ENCODE assay signal across 10 cellular contexts in genomic region chr9:129989740-129990139, GRCh38. TPM values are rescaled to one million over a fixed set of nuclear protein-coding genes. Genes with fewer than 3 reads are reported as not detected.
DNase-seq lines count a peak whose midpoint lies in the region; ATAC-seq and TF ChIP-seq lines count a peak whose summit lies in the region.
"Had no signal": no experiment of that assay in that cellular context is flagged by ENCODE, and none has a peak within 500 bp of the region (broad histone marks: within the 10 kb centered on the region; RNA-seq: fewer than 3 reads in every experiment).

No MANE protein-coding gene starts in this region.

- no peaks in the 10 kb centered on the region for H3K9me3 ChIP-seq in CD4-positive, alpha-beta memory T cell (ENCODE audit: control insufficient read depth in 1 of 2, low read length in 2 of 2)
- H3K9me3 ChIP-seq in adipocyte (ENCODE audit: control insufficient read depth, low read length): no peaks in the 10 kb centered on the region

- TF ChIP-seq RAD21 in Ishikawa (IDR thresholded peaks at IDR 0.05; ENCODE audit: low read depth): no peak

- H3K27ac Mint-ChIP-seq in CD4-positive, alpha-beta memory T cell: peak overlapping the region; percentile 78 to 94 (median 91)
- H3K27ac Mint-ChIP-seq in mesothelial cell of epicardium: peak overlapping the region; percentile 30

- H3K4me3 ChIP-seq in CD4-positive, alpha-beta memory T cell (ENCODE audit: low read length in 2 of 2): peak overlapping the region in 1 of 2 donors; percentile 36
- no peak overlapping the region for H3K4me3 ChIP-seq in adipocyte (ENCODE audit: low read length)

- ATAC-seq in HG03521 (IDR thresholded peaks at IDR 0.05; ENCODE audit: unreplicated experiment): no peak
- no peak for ATAC-seq in GM19328 (IDR thresholded peaks at IDR 0.05; ENCODE audit: unreplicated experiment)
- no peak for ATAC-seq in HG03025 (IDR thresholded peaks at IDR 0.05; ENCODE audit: low FRiP score, unreplicated experiment)

- no peak for DNase-seq in CD4-positive, alpha-beta memory T cell
- DNase-seq in adipocyte (ENCODE audit: low read depth) (peak; percentile 80), mesothelial cell of epicardium (ENCODE audit: low spot score in 2 of 2, unreplicated experiment in 2 of 2) (no peak), GM19238 (ENCODE audit: insufficient read length, low spot score) (no peak)
- DNase-seq: NCI-H82; stimulated activated CD8-positive, alpha-beta memory T cell treated with anti-CD3 and anti-CD28 coated beads, Interleukin-4, amount 100 ng/mL, for 48 hours had no signal

- peaks cover 68% of the 10 kb centered on the region for H3K4me1 ChIP-seq in CD4-positive, alpha-beta memory T cell (ENCODE audit: insufficient read depth, low read length)
- H3K4me1 ChIP-seq in adipocyte (ENCODE audit: control insufficient read depth, insufficient read depth, low read length): peaks cover 17% of the 10 kb centered on the region

- no peak for TF ChIP-seq CTCF in mesothelial cell of epicardium (IDR thresholded peaks at IDR 0.05; ENCODE audit: unreplicated experiment)

- H3K36me3 Mint-ChIP-seq in CD4-positive, alpha-beta memory T cell: peaks cover 26 to 45% of the 10 kb centered on the region in 2 donors
- peaks cover 13% of the 10 kb centered on the region for H3K36me3 Mint-ChIP-seq in mesothelial cell of epicardium

- H3K4me1 Mint-ChIP-seq in CD4-positive, alpha-beta memory T cell: peaks cover 47 to 81% (median 64%) of the 10 kb centered on the region in 4 donors
- peaks cover 21% of the 10 kb centered on the region for H3K4me1 Mint-ChIP-seq in mesothelial cell of epicardium

- POLR2A ChIA-PET in CD4-positive, alpha-beta memory T cell (lab: Charles Lee; ENCODE audit: partially characterized antibody): interaction anchor here (0.7 to 4.7 kb wide), 17 partner anchors 11 to 121 kb away, joined by 3 to 24 read pairs (median 4); partner anchors contain the start of gene FNBP1

- intact Hi-C loops in CD4-positive, alpha-beta memory T cell (cut with micrococcal nuclease): no loop called here

- peak overlapping the region; percentile 73 for H3K27ac ChIP-seq in CD4-positive, alpha-beta memory T cell (ENCODE audit: low read depth, low read length)

- H3K36me3 ChIP-seq in CD4-positive, alpha-beta memory T cell (ENCODE audit: insufficient read depth, low read length): peaks cover 10% of the 10 kb centered on the region
- no peaks in the 10 kb centered on the region for H3K36me3 ChIP-seq in adipocyte (ENCODE audit: control insufficient read depth, insufficient read depth, low read length, severe bottlenecking)

- no peaks in the 10 kb centered on the region for H3K27me3 ChIP-seq in CD4-positive, alpha-beta memory T cell (ENCODE audit: insufficient read depth, low read length)
- no peaks in the 10 kb centered on the region for H3K27me3 ChIP-seq in adipocyte (replicated peaks; ENCODE audit: control insufficient read depth, insufficient read depth, low read length)

- no peak overlapping the region for H3K9ac ChIP-seq in adipocyte (ENCODE audit: low read length)

- CTCF ChIA-PET in CD4-positive, alpha-beta memory T cell (lab: Charles Lee; ENCODE audit: partially characterized antibody): interaction anchor here (1.1 to 1.5 kb wide), 3 partner anchors 15 to 50 kb away, joined by 3 read pairs; no protein-coding TSS in a partner anchor

- H3K9me3 Mint-ChIP-seq in CD4-positive, alpha-beta memory T cell: peaks cover 0 to 3% (median 0%) of the 10 kb centered on the region in 8 donors
- peaks cover 4% of the 10 kb centered on the region for H3K9me3 Mint-ChIP-seq in mesothelial cell of epicardium

- no peak for TF ChIP-seq EP300 in Ishikawa (IDR thresholded peaks at IDR 0.05; ENCODE audit: borderline replicate concordance)

- H3K4me3 Mint-ChIP-seq in CD4-positive, alpha-beta memory T cell: peak overlapping the region in 7 of 8 donors; percentile 23 to 71 (median 44)
- H3K4me3 Mint-ChIP-seq in mesothelial cell of epicardium: no peak overlapping the region

- H3K27me3 Mint-ChIP-seq in CD4-positive, alpha-beta memory T cell: no peaks in the 10 kb centered on the region
- no peaks in the 10 kb centered on the region for H3K27me3 Mint-ChIP-seq in mesothelial cell of epicardium (ENCODE audit: low read depth)

TF ChIP-seq in Ishikawa, 13 proteins besides CTCF, POLR2A, EP300 and RAD21:
- TF ChIP-seq TEAD4 (IDR thresholded peaks at IDR 0.05) (peak; percentile 40; the same call in 1 of the 2 replicates), CEBPB (IDR thresholded peaks at IDR 0.05) (no peak), NFIC (IDR thresholded peaks at IDR 0.05) (peak; percentile 42; the same call in 1 of the 2 replicates)
TF ChIP-seq in Ishikawa: peak in this region for 2.

RNA-seq across cellular contexts. Expression of gene FNBP1, which starts 53.2 kb away (rescaled TPM):
- total RNA-seq in CD4-positive, alpha-beta memory T cell: 100 to 1,000 TPM; 197 to 202 TPM
- polyA plus RNA-seq in CD4-positive, alpha-beta memory T cell: 100 to 1,000 TPM; 143 to 165 TPM
- 48.3 to 52.4 TPM (median 49.9 TPM) in 3 replicates for total RNA-seq in mesothelial cell of epicardium
